In the genomic region with DNA sequence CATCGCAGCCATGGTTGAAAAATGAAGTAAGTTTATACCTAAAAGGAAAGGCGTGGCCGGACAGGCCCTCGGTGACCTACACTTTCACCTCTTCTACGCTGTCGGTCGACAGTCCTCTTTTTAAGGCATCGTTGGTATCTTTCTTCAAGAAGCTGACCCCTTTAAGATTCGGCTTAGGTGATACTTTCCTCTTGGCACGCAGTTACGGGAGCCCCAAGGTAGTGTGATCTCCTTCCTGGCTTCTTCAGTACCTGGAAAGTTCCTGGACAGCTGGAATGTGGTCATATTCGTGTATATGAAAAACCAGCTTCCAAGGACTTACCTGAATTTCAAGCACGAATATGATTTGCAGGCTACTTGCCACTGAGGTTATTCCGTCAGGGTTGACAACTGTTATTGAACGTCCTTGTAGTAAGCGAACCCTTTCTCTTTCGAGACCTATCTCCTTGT, we compare ENCODE assay signal across 8 cellular contexts. TPM values are rescaled to one million over a fixed set of nuclear protein-coding genes. Genes with fewer than 3 reads are reported as not detected.
DNase-seq lines count a peak whose midpoint lies in the region; ATAC-seq, FAIRE-seq and TF ChIP-seq lines count a peak whose summit lies in the region.

No MANE protein-coding gene starts in this region.

- FAIRE-seq in GM19239 (lab: Jason Lieb, UNC): peak; percentile 40
- FAIRE-seq in small intestine (lab: Jason Lieb, UNC): no peak
- FAIRE-seq in frontal cortex (lab: Jason Lieb, UNC): no peak

- peak overlapping the region; percentile 86 for H3K9ac ChIP-seq in SK-N-MC (ENCODE audit: insufficient read length)

- H3K27me3 ChIP-seq in foreskin keratinocyte: no peaks in the 10 kb centered on the region
- no peaks in the 10 kb centered on the region for H3K27me3 ChIP-seq in small intestine (ENCODE audit: control insufficient read depth in 2 of 2, insufficient read depth in 2 of 2, low read length in 2 of 2)

- H3K4me3 ChIP-seq in SK-N-MC (peak overlapping the region; percentile 99), small intestine (ENCODE audit: low read depth in 1 of 2, low read length in 2 of 2) (peak overlapping the region in 1 of 2 donors; percentile 67)

- H3K9me3 ChIP-seq in SK-N-MC (ENCODE audit: low read depth, low read length) (no peaks in the 10 kb centered on the region), small intestine (ENCODE audit: control insufficient read depth, low read depth) (no peaks in the 10 kb centered on the region)

- H3K36me3 ChIP-seq in SK-N-MC (ENCODE audit: insufficient read depth, low read length): no peaks in the 10 kb centered on the region; the same call in 1 of the 2 replicates
- H3K36me3 ChIP-seq in small intestine (ENCODE audit: control insufficient read depth in 2 of 2, insufficient read depth in 2 of 2, low read length in 2 of 2): no peaks in the 10 kb centered on the region

- 90 to 91% (median 90%) methylated on average over 17 of the region's 17 CpGs for WGBS in small intestine, 3 donors

- peak overlapping the region; percentile 87; the same call in 1 of the 2 replicates for H3K27ac ChIP-seq in SK-N-MC
- H3K27ac ChIP-seq in foreskin keratinocyte: peak overlapping the region; percentile 63
- H3K27ac ChIP-seq in small intestine (ENCODE audit: low read depth in 1 of 2, low read length in 1 of 2): peak overlapping the region; percentile 88 to 92

- DNase-seq in GM19239 (ENCODE audit: insufficient read length, low spot score) (no peak), SK-N-MC (ENCODE audit: low read depth, low spot score) (no peak), foreskin keratinocyte (no peak), small intestine (no peak), NCI-H2081 (lab: John Stamatoyannopoulos, UW) (no peak), frontal cortex (ENCODE audit: low spot score in 2 of 2) (no peak)

- ATAC-seq in foreskin keratinocyte (no peak), GM19395 (IDR thresholded peaks at IDR 0.05; ENCODE audit: unreplicated experiment) (no peak), GM21786 (IDR thresholded peaks at IDR 0.05; ENCODE audit: unreplicated experiment) (no peak)

- no peak for TF ChIP-seq CTCF in foreskin keratinocyte (conservative IDR thresholded peaks at IDR 0.05)

- peaks cover 4% of the 10 kb centered on the region for H3K4me1 ChIP-seq in foreskin keratinocyte
- peaks cover 0 to 3% of the 10 kb centered on the region in 2 donors for H3K4me1 ChIP-seq in small intestine (ENCODE audit: control insufficient read depth in 2 of 2, insufficient read depth in 1 of 2, low read depth in 1 of 2, low read length in 1 of 2)

RNA-seq across cellular contexts. Expression of a gene that starts 0.9 kb away (rescaled TPM):
- total RNA-seq in foreskin keratinocyte (94.3 and 98.9 TPM in 2 replicates), frontal cortex (37.5 TPM)
- polyA plus RNA-seq in foreskin keratinocyte (70.4 and 86.3 TPM in 2 replicates), small intestine (10 to 100 TPM; 21.0 to 94.2 (median 35.9) TPM)
